In the genomic region with DNA sequence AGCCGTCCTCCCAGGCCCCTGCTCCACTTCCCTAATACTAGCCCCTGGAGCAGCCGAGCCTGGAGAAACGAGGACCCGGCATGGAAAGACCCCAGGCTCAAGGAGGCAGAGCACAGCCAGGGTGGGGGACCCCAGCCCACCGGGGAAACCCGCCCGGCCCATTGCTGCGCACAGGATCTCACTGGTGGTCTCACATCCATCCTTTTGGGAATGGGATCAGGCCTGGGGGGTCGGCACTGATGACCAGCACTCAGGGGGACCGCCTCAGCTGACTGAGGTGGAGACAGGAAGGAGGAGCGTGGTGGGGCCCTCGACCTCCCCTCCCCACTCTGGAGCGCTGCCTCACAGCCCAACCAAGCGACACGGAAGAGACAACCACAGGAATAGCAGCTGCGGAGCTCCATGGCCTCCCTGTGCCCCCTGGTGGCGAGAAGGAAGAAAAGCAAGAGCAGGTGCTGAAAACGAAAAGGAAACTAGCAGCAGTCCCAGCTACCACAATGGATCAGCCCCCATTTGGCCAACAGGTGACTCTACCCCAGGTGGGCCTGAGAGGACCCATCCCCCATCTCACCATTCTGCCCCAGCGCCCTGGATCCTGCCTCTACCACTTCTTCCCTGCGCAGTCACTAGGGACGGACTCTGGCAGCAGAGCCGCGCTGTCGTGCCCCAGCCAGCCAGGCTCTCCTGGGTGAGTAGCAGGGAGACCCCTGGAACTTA, we compare ENCODE assay signal across 8 cellular contexts. TPM values are rescaled to one million over a fixed set of nuclear protein-coding genes. Genes with fewer than 3 reads are reported as not detected.
DNase-seq lines count a peak whose midpoint lies in the region; ATAC-seq and TF ChIP-seq lines count a peak whose summit lies in the region.
"Not testable (repeated sequence)": the region's sequence is repeated elsewhere in the genome, so short reads cannot be mapped to it uniquely, and the experiment has no call there.

No MANE protein-coding gene starts in this region.

- not testable (repeated sequence) for H3K36me3 ChIP-seq in right atrium auricular region; aorta (ENCODE audit: control insufficient read depth in 1 of 2, insufficient read depth in 2 of 2, low read length in 1 of 2)

- TF ChIP-seq CTCF in GM13976 (IDR thresholded peaks at IDR 0.05; ENCODE audit: borderline replicate concordance, control extremely low read depth, extremely low read depth, insufficient read depth, missing control alignments) (peak; percentile 70), right atrium auricular region (IDR thresholded peaks at IDR 0.05) (peak; percentile 44 to 67)

- not testable (repeated sequence) for H3K4me1 Mint-ChIP-seq in T-helper 17 cell

- WGBS in aorta, 2 donors = 24 to 28% methylated on average over 21 to 24 of the region's 24 CpGs

- ATAC-seq in HG02870 (IDR thresholded peaks at IDR 0.05; ENCODE audit: unreplicated experiment) (peak; percentile 81), T-helper 17 cell (peak; percentile 95), aorta (ENCODE audit: low FRiP score) (peak; percentile 89)

- peak overlapping the region; percentile 84 for H3K4me3 Mint-ChIP-seq in T-helper 17 cell

- in situ Hi-C loops in GM13976 (cut with MboI; ENCODE audit: low sequenced_read_pairs, unreplicated experiment) = not testable (repeated sequence)

- H3K36me3 Mint-ChIP-seq in T-helper 17 cell (ENCODE audit: low read depth) = not testable (repeated sequence)

- H3K4me3 ChIP-seq in right atrium auricular region = peak overlapping the region in 1 of 2 donors; percentile 25
- not testable (repeated sequence) for H3K4me3 ChIP-seq in aorta (ENCODE audit: low read length in 2 of 2)

- H3K27ac Mint-ChIP-seq in T-helper 17 cell = peak overlapping the region; percentile 77

- not testable (repeated sequence) for H3K27ac ChIP-seq in right atrium auricular region; aorta (ENCODE audit: low read depth in 1 of 2, low read length in 2 of 2)

- not testable (repeated sequence) for H3K27me3 ChIP-seq in right atrium auricular region; aorta (ENCODE audit: control insufficient read depth in 1 of 2, insufficient read depth in 2 of 2, low read length in 1 of 2)

- peaks cover 10% of the 10 kb centered on the region for H3K27me3 Mint-ChIP-seq in T-helper 17 cell

- not testable (repeated sequence) for H3K9me3 ChIP-seq in T-helper 17 cell (ENCODE audit: control insufficient read depth, low read length, poor library complexity, severe bottlenecking); right atrium auricular region; aorta (ENCODE audit: control insufficient read depth, low read length)

- peaks cover 0 to 21% of the 10 kb centered on the region in 2 donors for H3K4me1 ChIP-seq in right atrium auricular region
- H3K4me1 ChIP-seq in aorta (ENCODE audit: control insufficient read depth in 1 of 2, insufficient read depth in 2 of 2, low read length in 2 of 2) = not testable (repeated sequence)

- DNase-seq in GM13976 (ENCODE audit: low spot score) (peak; percentile 84), NCI-H1417 treated with DMSO at 0.1 percent for 48 hours (lab: John Stamatoyannopoulos, UW) (peak; percentile 16), T-helper 17 cell (peak in 1 of 3 donors; percentile 51), amniotic epithelial cell (ENCODE audit: low read depth) (peak; percentile 11), right atrium auricular region (ENCODE audit: low spot score) (peak; percentile 70), putamen (ENCODE audit: low spot score) (peak; percentile 64), aorta (peak; percentile 78 to 83)

- intact Hi-C loops in aorta (cut with DNase I) = loop anchor here (5.0 kb wide), 2 partner anchors 37 to 247 kb away; no protein-coding TSS in a partner anchor

RNA-seq across cellular contexts. Expression of a gene that starts 31.9 kb away (rescaled TPM):
- total RNA-seq in T-helper 17 cell (10 to 100 TPM in 1 of 2 donors, under 1 TPM in 1; 0.80 to 16.8 TPM), right atrium auricular region (100 to 1,000 TPM; 393 to 720 TPM), aorta (1,000 to 10,000 TPM; 1,456 to 1,949 TPM)
- polyA plus RNA-seq in aorta = 100 to 1,000 TPM; 303 to 404 TPM

RNA-seq across cellular contexts. Expression of a gene that starts 34.4 kb away (rescaled TPM):
- total RNA-seq in T-helper 17 cell (under 1 TPM in 1 of 2 donors, not detected in 1; 0.77 TPM), right atrium auricular region (under 1 TPM in 1 of 2 donors, not detected in 1; 0.12 TPM), aorta (under 1 TPM; 0.39 to 0.45 TPM)
- not detected for polyA plus RNA-seq in aorta

Comparison
In these comparisons a context has a peak if more than half of its experiments do, and no peak if none do; other contexts are left out.
1. RNA of a gene that starts 31.9 kb away (total RNA-seq): 1,456 to 1,949 TPM in aorta and 393 to 720 TPM in right atrium auricular region; 0.80 to 16.8 TPM in T-helper 17 cell; every median in the first group is over 10 times any median in the second.
2. Peak in every context shown above with its lines, with median percentiles within 50 percentile points of each other: ATAC-seq.